ENCODE assay signal across 8 cellular contexts in genomic region chr9:4983541-4984165, GRCh38. TPM values are rescaled to one million over a fixed set of nuclear protein-coding genes. Genes with fewer than 3 reads are reported as not detected.
DNase-seq lines count a peak whose midpoint lies in the region; ATAC-seq and TF ChIP-seq lines count a peak whose summit lies in the region.

No MANE protein-coding gene starts in this region.

- intact Hi-C loops in colonic mucosa (cut with DNase I) (loop anchor here (10.0 kb wide), 3 partner anchors 189 to 441 kb away; partner anchors contain the start of genes CDC37L1 and RCL1), left colon (cut with DNase I, micrococcal nuclease) (loop anchor here in 1 of 2 donors (10.0 kb wide), 1 partner anchor 319 kb away; the partner anchor contains the start of genes PLPP6 and SPATA6L)

- ATAC-seq in HG02840 (IDR thresholded peaks at IDR 0.05; ENCODE audit: low FRiP score, unreplicated experiment) (no peak), left colon (no peak)

- H3K9me3 ChIP-seq in DOHH2 (ENCODE audit: control insufficient read depth, insufficient read depth, low read length) (no peaks in the 10 kb centered on the region), colonic mucosa (no peaks in the 10 kb centered on the region), neuron (ENCODE audit: low read length) (no peaks in the 10 kb centered on the region)

- H3F3A ChIP-seq in DOHH2 (ENCODE audit: control insufficient read depth, insufficient read depth), result no peaks in the 10 kb centered on the region

- peak overlapping the region in 1 of 2 donors; percentile 90 for H3K9ac ChIP-seq in colonic mucosa (ENCODE audit: low read depth in 2 of 2, low read length in 2 of 2)

- H2AFZ ChIP-seq in neuron (ENCODE audit: low read depth, low read length), result peak overlapping the region; percentile 89

- peaks cover 38% of the 10 kb centered on the region for H3K27me3 ChIP-seq in DOHH2 (ENCODE audit: control insufficient read depth, low read length)
- H3K27me3 ChIP-seq in colonic mucosa, result no peaks in the 10 kb centered on the region
- no peaks in the 10 kb centered on the region for H3K27me3 ChIP-seq in neuron (ENCODE audit: insufficient read depth, low read length)

- H3K79me2 ChIP-seq in DOHH2 (ENCODE audit: control insufficient read depth, low read length), result no peaks in the 10 kb centered on the region

- H3K9me2 ChIP-seq in DOHH2 (replicated peaks; ENCODE audit: control insufficient read depth, low read length), result no peaks in the 10 kb centered on the region

- H4K20me1 ChIP-seq in DOHH2 (ENCODE audit: control insufficient read depth, insufficient read depth, low read depth, low read length), result no peaks in the 10 kb centered on the region

- H3K4me3 ChIP-seq in DOHH2 (ENCODE audit: low read length) (peak overlapping the region; percentile 77), colonic mucosa (peak overlapping the region; percentile 68), neuron (ENCODE audit: low read length) (peak overlapping the region; percentile 92)

- peak overlapping the region; percentile 88 for H3K4me2 ChIP-seq in DOHH2 (ENCODE audit: low read length)

- TF ChIP-seq CTCF in DOHH2 (IDR thresholded peaks at IDR 0.05; ENCODE audit: low read depth, low read length, poor library complexity, severe bottlenecking) (no peak), colonic mucosa (IDR thresholded peaks at IDR 0.05) (no peak)

- H3K4me1 ChIP-seq in DOHH2 (ENCODE audit: control insufficient read depth, low read length), result peaks cover 31% of the 10 kb centered on the region
- H3K4me1 ChIP-seq in colonic mucosa, result no peaks in the 10 kb centered on the region
- H3K4me1 ChIP-seq in neuron (ENCODE audit: insufficient read depth, low read length), result peaks cover 18% of the 10 kb centered on the region

- H3K36me3 ChIP-seq in DOHH2 (ENCODE audit: control insufficient read depth, low read length), result no peaks in the 10 kb centered on the region
- H3K36me3 ChIP-seq in colonic mucosa, result no peaks in the 10 kb centered on the region
- no peaks in the 10 kb centered on the region for H3K36me3 ChIP-seq in neuron (ENCODE audit: insufficient read depth, low read length)

- no peak overlapping the region for H3K27ac ChIP-seq in DOHH2 (ENCODE audit: low read depth, low read length)
- H3K27ac ChIP-seq in colonic mucosa, result peak overlapping the region; percentile 99

- DNase-seq in MV-4-11 (lab: John Stamatoyannopoulos, UW) (peak; percentile 24), colonic mucosa (no peak), pons (ENCODE audit: low spot score) (no peak), left colon (no peak)
- no peak for DNase-seq in stimulated activated naive CD4-positive, alpha-beta T cell treated with Interleukin-2 at 50 U/mL for 16 hours (lab: John Stamatoyannopoulos, UW)

RNA-seq across cellular contexts. Expression of gene JAK2, which starts 1.4 kb away (rescaled TPM):
- 10 to 100 TPM in 1 of 2 donors, 1 to 10 TPM in 1; 7.0 to 14.8 TPM for total RNA-seq in colonic mucosa
- total RNA-seq in left colon, result 10 to 100 TPM; 17.2 to 18.9 TPM
